8 cellular contexts compared by ENCODE assay signal in the genomic region with DNA sequence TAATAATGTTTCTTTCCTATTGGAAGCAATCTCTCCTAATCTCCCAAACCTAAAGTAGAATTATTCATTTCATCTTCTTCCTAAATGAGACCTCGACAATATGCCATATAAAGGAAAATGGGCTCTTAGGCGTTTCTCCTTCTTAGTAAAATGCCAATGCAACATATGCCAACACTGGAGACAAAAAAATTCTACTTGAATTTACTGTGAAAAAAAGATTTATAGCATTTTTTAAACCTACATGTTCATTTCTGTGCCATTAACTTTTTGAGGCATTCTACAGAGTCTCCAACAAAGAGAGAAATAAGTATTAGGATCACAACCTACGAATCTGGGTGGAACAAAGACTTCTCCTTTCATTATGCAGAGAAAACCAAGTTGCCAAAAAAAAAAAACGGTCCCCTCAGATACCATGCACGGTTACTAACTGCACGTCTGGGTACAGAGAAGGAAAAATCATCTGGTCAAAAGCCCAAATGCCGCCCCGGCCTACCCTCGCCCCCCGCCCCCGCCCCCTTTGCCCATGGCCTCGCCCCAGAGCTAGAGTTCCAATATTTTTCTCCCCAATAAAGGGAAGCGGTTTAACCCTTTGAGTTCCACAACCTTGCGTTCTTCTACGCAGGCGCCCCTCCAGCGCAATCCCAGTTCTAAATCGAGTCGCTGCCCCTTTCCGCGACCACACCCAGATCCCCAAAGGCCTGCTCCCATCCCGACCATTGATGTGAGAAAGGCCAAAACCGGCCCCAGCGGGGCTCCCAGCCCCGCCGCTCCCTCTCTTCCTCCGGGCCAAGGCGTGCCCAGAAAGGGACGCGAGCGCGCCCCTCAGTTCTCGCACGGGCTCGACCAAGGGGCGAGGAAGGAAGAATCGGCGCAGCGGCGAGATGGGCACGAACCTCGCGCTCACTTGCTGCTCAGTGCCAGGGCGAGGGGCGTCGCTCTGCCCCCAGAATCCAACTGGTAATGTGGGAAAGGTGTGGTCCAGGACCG. TPM values are rescaled to one million over a fixed set of nuclear protein-coding genes. Genes with fewer than 3 reads are reported as not detected.
DNase-seq lines count a peak whose midpoint lies in the region; ATAC-seq and TF ChIP-seq lines count a peak whose summit lies in the region.

No MANE protein-coding gene starts in this region.

- no peaks in the 10 kb centered on the region for H3K36me3 Mint-ChIP-seq in activated CD4-positive, alpha-beta T cell treated with anti-CD3 and anti-CD28 coated beads for 36 hours (ENCODE audit: low read depth)
- no peaks in the 10 kb centered on the region for H3K36me3 Mint-ChIP-seq in activated naive CD8-positive, alpha-beta T cell

- H3K36me3 ChIP-seq in cardiac muscle cell (no peaks in the 10 kb centered on the region), osteoblast (ENCODE audit: insufficient read depth, low read length) (no peaks in the 10 kb centered on the region)

- no peak for TF ChIP-seq CTCF in cardiac muscle cell (IDR thresholded peaks at IDR 0.05; ENCODE audit: low read depth, low read length)
- no peak for TF ChIP-seq CTCF in osteoblast (IDR thresholded peaks at IDR 0.05; ENCODE audit: extremely low read depth, low read depth, low read length)

- no peaks in the 10 kb centered on the region for H3K27me3 ChIP-seq in cardiac muscle cell
- H3K27me3 ChIP-seq in osteoblast (ENCODE audit: insufficient read depth, low read length), result no peaks in the 10 kb centered on the region

- H3K4me1 Mint-ChIP-seq in activated CD4-positive, alpha-beta T cell treated with anti-CD3 and anti-CD28 coated beads for 36 hours, result peaks cover 16% of the 10 kb centered on the region
- H3K4me1 Mint-ChIP-seq in activated naive CD8-positive, alpha-beta T cell (ENCODE audit: low read depth), result peaks cover 14% of the 10 kb centered on the region

- H3K4me3 Mint-ChIP-seq in activated CD4-positive, alpha-beta T cell treated with anti-CD3 and anti-CD28 coated beads for 36 hours, result peak overlapping the region; percentile 82
- peak overlapping the region; percentile 92 for H3K4me3 Mint-ChIP-seq in activated naive CD8-positive, alpha-beta T cell

- CTCF ChIA-PET in activated CD4-positive, alpha-beta T cell treated with anti-CD3 and anti-CD28 coated beads for 36 hours (lab: Charles Lee), result interaction anchor here (0.6 to 1.0 kb wide), 3 partner anchors 13 to 59 kb away, joined by 3 to 10 read pairs (median 3); a partner anchor contains a TSS

- peaks cover 39% of the 10 kb centered on the region for H3K79me2 ChIP-seq in osteoblast (ENCODE audit: insufficient read depth, low read length)

- POLR2A ChIA-PET in activated CD4-positive, alpha-beta T cell treated with anti-CD3 and anti-CD28 coated beads for 36 hours (lab: Charles Lee), result no interaction called here

- H3K4me3 ChIP-seq in cardiac muscle cell (peak overlapping the region; percentile 92), osteoblast (ENCODE audit: insufficient read depth, low read length) (peak overlapping the region; percentile 98)

- H2AFZ ChIP-seq in osteoblast (ENCODE audit: low read length), result peak overlapping the region; percentile 96

- ATAC-seq in activated CD4-positive, alpha-beta T cell treated with anti-CD3 and anti-CD28 coated beads for 36 hours, result peak; percentile 7
- ATAC-seq in HG02642 (IDR thresholded peaks at IDR 0.05; ENCODE audit: poor library complexity, unreplicated experiment), result peak; percentile 30

- H3K27ac ChIP-seq in cardiac muscle cell (peak overlapping the region; percentile 70), osteoblast (ENCODE audit: low read depth, low read length) (peak overlapping the region; percentile 61)

- H3K27me3 Mint-ChIP-seq in activated CD4-positive, alpha-beta T cell treated with anti-CD3 and anti-CD28 coated beads for 36 hours, result no peaks in the 10 kb centered on the region
- H3K27me3 Mint-ChIP-seq in activated naive CD8-positive, alpha-beta T cell, result no peaks in the 10 kb centered on the region

- no peaks in the 10 kb centered on the region for H3K9me3 Mint-ChIP-seq in activated CD4-positive, alpha-beta T cell treated with anti-CD3 and anti-CD28 coated beads for 36 hours (ENCODE audit: low read depth)
- H3K9me3 Mint-ChIP-seq in activated naive CD8-positive, alpha-beta T cell (ENCODE audit: low read depth), result no peaks in the 10 kb centered on the region

- peaks cover 4% of the 10 kb centered on the region for H4K20me1 ChIP-seq in osteoblast (ENCODE audit: insufficient read depth, low read length)

- H3K27ac Mint-ChIP-seq in activated CD4-positive, alpha-beta T cell treated with anti-CD3 and anti-CD28 coated beads for 36 hours, result peak overlapping the region; percentile 65
- H3K27ac Mint-ChIP-seq in activated naive CD8-positive, alpha-beta T cell, result peak overlapping the region; percentile 55

- intact Hi-C loops in activated CD4-positive, alpha-beta T cell treated with anti-CD3 and anti-CD28 coated beads for 36 hours (cut with DNase I, micrococcal nuclease), result loop anchor here (5.0 kb wide), 2 partner anchors 171 to 441 kb away; a partner anchor contains a TSS

- H3K4me1 ChIP-seq in cardiac muscle cell (ENCODE audit: low read depth), result peaks cover 4% of the 10 kb centered on the region
- H3K4me1 ChIP-seq in osteoblast (ENCODE audit: insufficient read depth, low read length), result peaks cover 4% of the 10 kb centered on the region

- DNase-seq in activated CD4-positive, alpha-beta T cell treated with anti-CD3 and anti-CD28 coated beads for 36 hours, result peak; percentile 53
- no peak for DNase-seq in activated CD4-positive, alpha-beta T cell treated with anti-CD3 and anti-CD28 coated beads for 1 hour
- peak; percentile 60 for DNase-seq in NCI-H1694 treated with DMSO at 0.1 percent for 48 hours (lab: John Stamatoyannopoulos, UW)
- peak; percentile 15 to 49 for DNase-seq in cardiac muscle cell (ENCODE audit: low read depth in 1 of 2, low spot score in 1 of 2)
- DNase-seq in osteoblast (ENCODE audit: insufficient read length, low spot score, missing footprints), result peak; percentile 90
- no peak for DNase-seq in activated CD4-positive, CD25-positive, alpha-beta regulatory T cell (lab: John Stamatoyannopoulos, UW)

- H3K9me3 ChIP-seq in cardiac muscle cell (ENCODE audit: low read depth), result no peaks in the 10 kb centered on the region
- no peaks in the 10 kb centered on the region for H3K9me3 ChIP-seq in osteoblast (ENCODE audit: low read depth, low read length)

- H3K4me2 ChIP-seq in osteoblast (ENCODE audit: insufficient read depth, low read length), result peak overlapping the region; percentile 64

RNA-seq across cellular contexts. Expression of a gene that starts 1.0 kb away (rescaled TPM):
- total RNA-seq in activated CD4-positive, alpha-beta T cell treated with anti-CD3 and anti-CD28 coated beads for 36 hours, result 1 to 10 TPM; 6.9 to 7.6 TPM
- total RNA-seq in cardiac muscle cell (6.7 and 6.9 TPM in 2 replicates), osteoblast (19.7 and 20.6 TPM in 2 replicates)
- 7.9 and 9.1 TPM in 2 replicates for polyA plus RNA-seq in cardiac muscle cell

RNA-seq across cellular contexts. Expression of a gene that starts 34.9 kb away (rescaled TPM):
- 10 to 100 TPM; 12.1 to 20.1 TPM for total RNA-seq in activated CD4-positive, alpha-beta T cell treated with anti-CD3 and anti-CD28 coated beads for 36 hours
- 8.8 and 14.0 TPM in 2 replicates for total RNA-seq in cardiac muscle cell
- polyA plus RNA-seq in cardiac muscle cell, result 4.5 and 7.2 TPM in 2 replicates
- 61.0 and 84.7 TPM in 2 replicates for total RNA-seq in osteoblast

RNA-seq across cellular contexts. Expression of a gene that starts 49.6 kb away (rescaled TPM):
- total RNA-seq in activated CD4-positive, alpha-beta T cell treated with anti-CD3 and anti-CD28 coated beads for 36 hours, result 10 to 100 TPM; 26.8 to 28.4 TPM
- total RNA-seq in cardiac muscle cell, result 16.5 and 19.3 TPM in 2 replicates
- polyA plus RNA-seq in cardiac muscle cell, result 16.4 and 18.7 TPM in 2 replicates
- total RNA-seq in osteoblast, result 24.6 and 30.1 TPM in 2 replicates

Comparison
In these comparisons a context has a peak if more than half of its experiments do, and no peak if none do; other contexts are left out.
1. DNase-seq: peak in activated CD4-positive, alpha-beta T cell treated with anti-CD3 and anti-CD28 coated beads for 36 hours (single experiment), NCI-H1694 treated with DMSO at 0.1 percent for 48 hours (single experiment), cardiac muscle cell (2 of 2) and osteoblast (single experiment); none in activated CD4-positive, alpha-beta T cell treated with anti-CD3 and anti-CD28 coated beads for 1 hour (single experiment) and activated CD4-positive, CD25-positive, alpha-beta regulatory T cell (0 of 4).